ENCODE assay signal across 8 cellular contexts in the genomic region with DNA sequence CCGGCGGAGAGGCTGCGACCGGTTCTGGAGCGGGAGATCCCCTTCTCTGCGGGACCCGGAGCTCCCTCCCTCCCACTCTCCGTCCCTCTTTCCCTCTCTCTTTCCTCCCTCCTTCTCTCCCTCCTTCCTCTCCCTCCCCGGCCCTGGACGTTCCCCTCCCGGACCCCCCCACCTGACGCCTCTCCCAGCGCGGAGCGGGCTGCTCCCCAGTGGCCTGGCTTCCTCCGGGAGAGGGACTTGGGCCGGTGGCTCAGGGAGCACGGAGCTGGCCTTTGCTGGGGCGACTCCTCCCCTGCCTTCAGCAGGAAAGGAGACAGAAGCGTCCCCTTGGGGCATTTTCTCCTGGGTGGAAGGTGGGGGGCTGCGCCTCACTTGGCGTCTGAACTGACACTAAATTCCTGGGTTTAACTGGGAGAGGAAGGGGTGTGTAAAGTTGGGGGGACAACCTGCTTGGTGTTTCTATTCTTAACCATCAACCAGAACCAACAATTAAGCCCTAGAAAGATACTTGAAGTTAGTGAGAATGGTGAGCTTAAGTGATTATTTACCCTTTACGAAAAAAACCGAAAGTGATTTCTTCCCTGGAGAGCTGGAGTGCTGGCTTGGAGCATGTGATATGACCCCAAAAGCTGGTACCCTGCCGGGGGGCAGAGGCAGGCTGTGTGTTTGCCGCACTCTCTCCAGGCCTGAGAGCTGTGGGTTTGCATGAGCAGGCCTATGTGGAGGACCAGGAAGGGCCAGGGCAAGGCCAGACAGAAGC. TPM values are rescaled to one million over a fixed set of nuclear protein-coding genes. Genes with fewer than 3 reads are reported as not detected.
DNase-seq lines count a peak whose midpoint lies in the region; ATAC-seq and TF ChIP-seq lines count a peak whose summit lies in the region.

No MANE protein-coding gene starts in this region.

- H3K9me3 ChIP-seq in ascending aorta, result no peaks in the 10 kb centered on the region

- no peaks in the 10 kb centered on the region for H3K27me3 ChIP-seq in ascending aorta

- no peaks in the 10 kb centered on the region for H3K9me3 Mint-ChIP-seq in activated naive CD4-positive, alpha-beta T cell treated with anti-CD3 and anti-CD28 coated beads, Interleukin-2, amount 50 U/mL, for 24 hours
- no peaks in the 10 kb centered on the region for H3K9me3 Mint-ChIP-seq in type B pancreatic cell

- no peaks in the 10 kb centered on the region for H3K36me3 ChIP-seq in ascending aorta

- ATAC-seq in left lobe of liver (peak; percentile 2), HG03354 (IDR thresholded peaks at IDR 0.05; ENCODE audit: poor library complexity, severe bottlenecking, unreplicated experiment) (no peak)

- H3K4me1 ChIP-seq in ascending aorta, result peaks cover 5 to 8% of the 10 kb centered on the region in 2 donors

- H3K4me3 Mint-ChIP-seq in activated naive CD4-positive, alpha-beta T cell treated with anti-CD3 and anti-CD28 coated beads, Interleukin-2, amount 50 U/mL, for 24 hours, result peak overlapping the region; percentile 71
- H3K4me3 Mint-ChIP-seq in type B pancreatic cell, result peak overlapping the region; percentile 91

- no peak overlapping the region for H3K27ac Mint-ChIP-seq in activated naive CD4-positive, alpha-beta T cell treated with anti-CD3 and anti-CD28 coated beads, Interleukin-2, amount 50 U/mL, for 24 hours
- peak overlapping the region; percentile 63 for H3K27ac Mint-ChIP-seq in type B pancreatic cell

- no peak overlapping the region for H3K27ac ChIP-seq in ascending aorta

- intact Hi-C loops in ascending aorta (cut with DNase I), result no loop called here

- no peaks in the 10 kb centered on the region for H3K36me3 Mint-ChIP-seq in activated naive CD4-positive, alpha-beta T cell treated with anti-CD3 and anti-CD28 coated beads, Interleukin-2, amount 50 U/mL, for 24 hours
- H3K36me3 Mint-ChIP-seq in type B pancreatic cell, result no peaks in the 10 kb centered on the region

- no peak for DNase-seq in activated naive CD4-positive, alpha-beta T cell treated with Interleukin-2 at 50 U/mL for 16 hours
- DNase-seq in ascending aorta (ENCODE audit: low spot score in 2 of 2) (no peak), left lobe of liver (ENCODE audit: low spot score) (no peak), type B pancreatic cell (ENCODE audit: extremely low spot score, unreplicated experiment) (no peak), NCI-H1694 treated with DMSO at 0.1 percent for 48 hours (lab: John Stamatoyannopoulos, UW) (no peak), AG08395 (ENCODE audit: low spot score) (no peak)

- peaks cover 10% of the 10 kb centered on the region for H3K27me3 Mint-ChIP-seq in activated naive CD4-positive, alpha-beta T cell treated with anti-CD3 and anti-CD28 coated beads, Interleukin-2, amount 50 U/mL, for 24 hours
- no peaks in the 10 kb centered on the region for H3K27me3 Mint-ChIP-seq in type B pancreatic cell

- TF ChIP-seq CTCF in ascending aorta (IDR thresholded peaks at IDR 0.05) (no peak), type B pancreatic cell (conservative IDR thresholded peaks at IDR 0.05) (no peak)

- H3K4me3 ChIP-seq in ascending aorta, result peak overlapping the region; percentile 44 to 62

- peaks cover 7% of the 10 kb centered on the region for H3K4me1 Mint-ChIP-seq in activated naive CD4-positive, alpha-beta T cell treated with anti-CD3 and anti-CD28 coated beads, Interleukin-2, amount 50 U/mL, for 24 hours
- H3K4me1 Mint-ChIP-seq in type B pancreatic cell (ENCODE audit: unreplicated experiment), result peaks cover 14% of the 10 kb centered on the region

RNA-seq across cellular contexts. Expression of a gene that starts 0.8 kb away (rescaled TPM):
- total RNA-seq in ascending aorta (not detected), left lobe of liver (8.7 TPM), type B pancreatic cell (ENCODE audit: low replicate concordance) (17.1 and 18.6 TPM in 2 replicates)

RNA-seq across cellular contexts. Expression of a gene that starts 12.6 kb away (rescaled TPM):
- total RNA-seq in ascending aorta (68.1 TPM), left lobe of liver (6.4 TPM), type B pancreatic cell (ENCODE audit: low replicate concordance) (21.9 and 73.3 TPM in 2 replicates)

RNA-seq across cellular contexts. Expression of a gene that starts 44.3 kb away (rescaled TPM):
- total RNA-seq in ascending aorta (237 TPM), left lobe of liver (83.8 TPM), type B pancreatic cell (ENCODE audit: low replicate concordance) (170 and 184 TPM in 2 replicates)
